In the genomic region with DNA sequence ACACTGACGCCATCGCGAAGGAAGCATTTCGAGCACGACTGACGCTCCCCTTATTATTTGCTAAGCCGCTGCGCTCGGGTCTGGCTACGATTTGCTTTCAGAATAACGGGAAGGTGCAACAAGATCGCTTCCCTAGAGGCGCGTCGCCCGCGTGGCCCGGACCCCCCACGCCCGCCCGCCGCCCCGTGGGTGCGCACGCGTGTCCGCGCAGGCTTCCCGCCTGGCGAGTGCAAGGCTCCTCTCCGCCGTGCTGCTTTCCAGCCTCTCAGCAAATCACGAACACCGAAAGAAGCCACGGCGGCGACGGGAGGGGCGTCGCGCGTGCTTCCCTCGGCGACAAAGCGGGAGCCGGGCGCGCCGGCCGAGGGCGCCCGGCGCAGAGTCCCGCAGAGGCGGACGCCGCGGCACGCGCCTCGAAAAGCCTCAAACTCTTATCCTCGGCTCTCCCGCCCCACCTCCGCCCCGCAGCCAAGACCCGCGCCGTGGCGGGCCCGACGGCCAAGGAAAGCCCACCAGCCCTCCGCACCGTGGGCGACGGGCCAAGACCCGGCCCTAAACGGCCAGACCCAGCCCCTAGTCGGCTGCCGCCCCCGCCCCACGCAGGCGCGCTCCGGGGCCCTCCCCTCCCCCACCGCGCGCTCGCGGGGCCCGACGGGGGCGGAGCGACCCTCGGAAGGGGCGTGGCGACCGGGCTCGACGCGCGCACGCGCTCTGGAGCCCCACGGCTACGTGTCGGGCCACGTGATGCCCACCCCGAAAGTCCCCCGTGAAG, we compare ENCODE assay signal across 1 cellular context.
TF ChIP-seq lines count a peak whose summit lies in the region.

No MANE protein-coding gene starts in this region.

TF ChIP-seq in GM12878, 131 proteins besides CTCF, POLR2A, EP300 and RAD21 (continued from another document and continues in another):
- TF ChIP-seq, protein P1, sequence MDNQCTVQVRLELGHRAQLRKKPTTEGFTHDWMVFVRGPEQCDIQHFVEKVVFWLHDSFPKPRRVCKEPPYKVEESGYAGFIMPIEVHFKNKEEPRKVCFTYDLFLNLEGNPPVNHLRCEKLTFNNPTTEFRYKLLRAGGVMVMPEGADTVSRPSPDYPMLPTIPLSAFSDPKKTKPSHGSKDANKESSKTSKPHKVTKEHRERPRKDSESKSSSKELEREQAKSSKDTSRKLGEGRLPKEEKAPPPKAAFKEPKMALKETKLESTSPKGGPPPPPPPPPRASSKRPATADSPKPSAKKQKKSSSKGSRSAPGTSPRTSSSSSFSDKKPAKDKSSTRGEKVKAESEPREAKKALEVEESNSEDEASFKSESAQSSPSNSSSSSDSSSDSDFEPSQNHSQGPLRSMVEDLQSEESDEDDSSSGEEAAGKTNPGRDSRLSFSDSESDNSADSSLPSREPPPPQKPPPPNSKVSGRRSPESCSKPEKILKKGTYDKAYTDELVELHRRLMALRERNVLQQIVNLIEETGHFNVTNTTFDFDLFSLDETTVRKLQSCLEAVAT (IDR thresholded peaks at IDR 0.05) = no peak
- TF ChIP-seq ATF7 (IDR thresholded peaks at IDR 0.05; ENCODE audit: low read depth) = no peak
- peak; percentile 62; the same call in 1 of the 2 replicates for TF ChIP-seq PML (IDR thresholded peaks at IDR 0.05; ENCODE audit: low read length)
- TF ChIP-seq, protein P2, sequence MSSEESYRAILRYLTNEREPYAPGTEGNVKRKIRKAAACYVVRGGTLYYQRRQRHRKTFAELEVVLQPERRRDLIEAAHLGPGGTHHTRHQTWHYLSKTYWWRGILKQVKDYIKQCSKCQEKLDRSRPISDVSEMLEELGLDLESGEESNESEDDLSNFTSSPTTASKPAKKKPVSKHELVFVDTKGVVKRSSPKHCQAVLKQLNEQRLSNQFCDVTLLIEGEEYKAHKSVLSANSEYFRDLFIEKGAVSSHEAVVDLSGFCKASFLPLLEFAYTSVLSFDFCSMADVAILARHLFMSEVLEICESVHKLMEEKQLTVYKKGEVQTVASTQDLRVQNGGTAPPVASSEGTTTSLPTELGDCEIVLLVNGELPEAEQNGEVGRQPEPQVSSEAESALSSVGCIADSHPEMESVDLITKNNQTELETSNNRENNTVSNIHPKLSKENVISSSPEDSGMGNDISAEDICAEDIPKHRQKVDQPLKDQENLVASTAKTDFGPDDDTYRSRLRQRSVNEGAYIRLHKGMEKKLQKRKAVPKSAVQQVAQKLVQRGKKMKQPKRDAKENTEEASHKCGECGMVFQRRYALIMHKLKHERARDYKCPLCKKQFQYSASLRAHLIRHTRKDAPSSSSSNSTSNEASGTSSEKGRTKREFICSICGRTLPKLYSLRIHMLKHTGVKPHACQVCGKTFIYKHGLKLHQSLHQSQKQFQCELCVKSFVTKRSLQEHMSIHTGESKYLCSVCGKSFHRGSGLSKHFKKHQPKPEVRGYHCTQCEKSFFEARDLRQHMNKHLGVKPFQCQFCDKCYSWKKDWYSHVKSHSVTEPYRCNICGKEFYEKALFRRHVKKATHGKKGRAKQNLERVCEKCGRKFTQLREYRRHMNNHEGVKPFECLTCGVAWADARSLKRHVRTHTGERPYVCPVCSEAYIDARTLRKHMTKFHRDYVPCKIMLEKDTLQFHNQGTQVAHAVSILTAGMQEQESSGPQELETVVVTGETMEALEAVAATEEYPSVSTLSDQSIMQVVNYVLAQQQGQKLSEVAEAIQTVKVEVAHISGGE (CRISPR knock-in tag; IDR thresholded peaks at IDR 0.05) = no peak
- 0 out of 2 replicates have a peak, but pooled peaks have one; percentile 4 for TF ChIP-seq TCF3 (IDR thresholded peaks at IDR 0.05; ENCODE audit: borderline replicate concordance, insufficient read depth, low read depth, low read length)
- TF ChIP-seq CBX5 (IDR thresholded peaks at IDR 0.05; ENCODE audit: low read depth) = no peak
- TF ChIP-seq MYC (IDR thresholded peaks at IDR 0.05; ENCODE audit: insufficient read depth, insufficient read length, insufficient replicate concordance, low read length, severe bottlenecking) = peak; percentile 46
- peak in 1 of 2 experiments; percentile 97; a peak in 2 of 3 replicates for TF ChIP-seq EGR1 (IDR thresholded peaks at IDR 0.05; ENCODE audit: borderline replicate concordance in 1 of 2, low read depth in 2 of 2, low read length in 2 of 2)
- TF ChIP-seq STAT1 (conservative IDR thresholded peaks at IDR 0.05) = no peak
- no peak for TF ChIP-seq BRCA1 (IDR thresholded peaks at IDR 0.05; ENCODE audit: low read depth, low read length)
- TF ChIP-seq CHD2 (IDR thresholded peaks at IDR 0.05; ENCODE audit: borderline replicate concordance, low read depth, low read length) = peak; percentile 79
- no peak for TF ChIP-seq RBBP5 (conservative IDR thresholded peaks at IDR 0.05)
- TF ChIP-seq EZH2 (IDR thresholded peaks at IDR 0.05; ENCODE audit: borderline replicate concordance, control insufficient read depth, low read depth, low read length) = no peak
- TF ChIP-seq NFIC (IDR thresholded peaks at IDR 0.05; ENCODE audit: low read depth, low read length) = no peak
- no peak for TF ChIP-seq MYB (IDR thresholded peaks at IDR 0.05; ENCODE audit: borderline replicate concordance, low read depth, low read length)
- no peak for TF ChIP-seq SIN3A (IDR thresholded peaks at IDR 0.05; ENCODE audit: low read depth, low read length)
- no peak for TF ChIP-seq SUPT20H (IDR thresholded peaks at IDR 0.05; ENCODE audit: borderline replicate concordance, control insufficient read depth, low read depth, low read length)
- no peak for TF ChIP-seq SMC3 (IDR thresholded peaks at IDR 0.05; ENCODE audit: borderline replicate concordance, low read length)
- no peak for TF ChIP-seq PAX5 (IDR thresholded peaks at IDR 0.05; ENCODE audit: borderline replicate concordance, low read depth, low read length)
- TF ChIP-seq, protein P3, sequence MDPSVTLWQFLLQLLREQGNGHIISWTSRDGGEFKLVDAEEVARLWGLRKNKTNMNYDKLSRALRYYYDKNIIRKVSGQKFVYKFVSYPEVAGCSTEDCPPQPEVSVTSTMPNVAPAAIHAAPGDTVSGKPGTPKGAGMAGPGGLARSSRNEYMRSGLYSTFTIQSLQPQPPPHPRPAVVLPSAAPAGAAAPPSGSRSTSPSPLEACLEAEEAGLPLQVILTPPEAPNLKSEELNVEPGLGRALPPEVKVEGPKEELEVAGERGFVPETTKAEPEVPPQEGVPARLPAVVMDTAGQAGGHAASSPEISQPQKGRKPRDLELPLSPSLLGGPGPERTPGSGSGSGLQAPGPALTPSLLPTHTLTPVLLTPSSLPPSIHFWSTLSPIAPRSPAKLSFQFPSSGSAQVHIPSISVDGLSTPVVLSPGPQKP (IDR thresholded peaks at IDR 0.05; ENCODE audit: low read depth, low read length) = no peak
- 0 out of 2 replicates have a peak, but pooled peaks have one; percentile 9 for TF ChIP-seq ZSCAN29 (IDR thresholded peaks at IDR 0.05)
- TF ChIP-seq, protein P4, sequence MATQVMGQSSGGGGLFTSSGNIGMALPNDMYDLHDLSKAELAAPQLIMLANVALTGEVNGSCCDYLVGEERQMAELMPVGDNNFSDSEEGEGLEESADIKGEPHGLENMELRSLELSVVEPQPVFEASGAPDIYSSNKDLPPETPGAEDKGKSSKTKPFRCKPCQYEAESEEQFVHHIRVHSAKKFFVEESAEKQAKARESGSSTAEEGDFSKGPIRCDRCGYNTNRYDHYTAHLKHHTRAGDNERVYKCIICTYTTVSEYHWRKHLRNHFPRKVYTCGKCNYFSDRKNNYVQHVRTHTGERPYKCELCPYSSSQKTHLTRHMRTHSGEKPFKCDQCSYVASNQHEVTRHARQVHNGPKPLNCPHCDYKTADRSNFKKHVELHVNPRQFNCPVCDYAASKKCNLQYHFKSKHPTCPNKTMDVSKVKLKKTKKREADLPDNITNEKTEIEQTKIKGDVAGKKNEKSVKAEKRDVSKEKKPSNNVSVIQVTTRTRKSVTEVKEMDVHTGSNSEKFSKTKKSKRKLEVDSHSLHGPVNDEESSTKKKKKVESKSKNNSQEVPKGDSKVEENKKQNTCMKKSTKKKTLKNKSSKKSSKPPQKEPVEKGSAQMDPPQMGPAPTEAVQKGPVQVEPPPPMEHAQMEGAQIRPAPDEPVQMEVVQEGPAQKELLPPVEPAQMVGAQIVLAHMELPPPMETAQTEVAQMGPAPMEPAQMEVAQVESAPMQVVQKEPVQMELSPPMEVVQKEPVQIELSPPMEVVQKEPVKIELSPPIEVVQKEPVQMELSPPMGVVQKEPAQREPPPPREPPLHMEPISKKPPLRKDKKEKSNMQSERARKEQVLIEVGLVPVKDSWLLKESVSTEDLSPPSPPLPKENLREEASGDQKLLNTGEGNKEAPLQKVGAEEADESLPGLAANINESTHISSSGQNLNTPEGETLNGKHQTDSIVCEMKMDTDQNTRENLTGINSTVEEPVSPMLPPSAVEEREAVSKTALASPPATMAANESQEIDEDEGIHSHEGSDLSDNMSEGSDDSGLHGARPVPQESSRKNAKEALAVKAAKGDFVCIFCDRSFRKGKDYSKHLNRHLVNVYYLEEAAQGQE (IDR thresholded peaks at IDR 0.05; ENCODE audit: low read depth, low read length) = 0 out of 2 replicates have a peak, but pooled peaks have one; percentile 3
- TF ChIP-seq NFXL1 (IDR thresholded peaks at IDR 0.05; ENCODE audit: borderline replicate concordance) = no peak
- TF ChIP-seq, protein P5, sequence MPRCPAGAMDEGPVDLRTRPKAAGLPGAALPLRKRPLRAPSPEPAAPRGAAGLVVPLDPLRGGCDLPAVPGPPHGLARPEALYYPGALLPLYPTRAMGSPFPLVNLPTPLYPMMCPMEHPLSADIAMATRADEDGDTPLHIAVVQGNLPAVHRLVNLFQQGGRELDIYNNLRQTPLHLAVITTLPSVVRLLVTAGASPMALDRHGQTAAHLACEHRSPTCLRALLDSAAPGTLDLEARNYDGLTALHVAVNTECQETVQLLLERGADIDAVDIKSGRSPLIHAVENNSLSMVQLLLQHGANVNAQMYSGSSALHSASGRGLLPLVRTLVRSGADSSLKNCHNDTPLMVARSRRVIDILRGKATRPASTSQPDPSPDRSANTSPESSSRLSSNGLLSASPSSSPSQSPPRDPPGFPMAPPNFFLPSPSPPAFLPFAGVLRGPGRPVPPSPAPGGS (IDR thresholded peaks at IDR 0.05; ENCODE audit: borderline replicate concordance, insufficient read depth, low read depth, low read length, poor library complexity, severe bottlenecking) = peak; percentile 38
- no peak for TF ChIP-seq KDM1A (IDR thresholded peaks at IDR 0.05; ENCODE audit: borderline replicate concordance)
- TF ChIP-seq, protein P6, sequence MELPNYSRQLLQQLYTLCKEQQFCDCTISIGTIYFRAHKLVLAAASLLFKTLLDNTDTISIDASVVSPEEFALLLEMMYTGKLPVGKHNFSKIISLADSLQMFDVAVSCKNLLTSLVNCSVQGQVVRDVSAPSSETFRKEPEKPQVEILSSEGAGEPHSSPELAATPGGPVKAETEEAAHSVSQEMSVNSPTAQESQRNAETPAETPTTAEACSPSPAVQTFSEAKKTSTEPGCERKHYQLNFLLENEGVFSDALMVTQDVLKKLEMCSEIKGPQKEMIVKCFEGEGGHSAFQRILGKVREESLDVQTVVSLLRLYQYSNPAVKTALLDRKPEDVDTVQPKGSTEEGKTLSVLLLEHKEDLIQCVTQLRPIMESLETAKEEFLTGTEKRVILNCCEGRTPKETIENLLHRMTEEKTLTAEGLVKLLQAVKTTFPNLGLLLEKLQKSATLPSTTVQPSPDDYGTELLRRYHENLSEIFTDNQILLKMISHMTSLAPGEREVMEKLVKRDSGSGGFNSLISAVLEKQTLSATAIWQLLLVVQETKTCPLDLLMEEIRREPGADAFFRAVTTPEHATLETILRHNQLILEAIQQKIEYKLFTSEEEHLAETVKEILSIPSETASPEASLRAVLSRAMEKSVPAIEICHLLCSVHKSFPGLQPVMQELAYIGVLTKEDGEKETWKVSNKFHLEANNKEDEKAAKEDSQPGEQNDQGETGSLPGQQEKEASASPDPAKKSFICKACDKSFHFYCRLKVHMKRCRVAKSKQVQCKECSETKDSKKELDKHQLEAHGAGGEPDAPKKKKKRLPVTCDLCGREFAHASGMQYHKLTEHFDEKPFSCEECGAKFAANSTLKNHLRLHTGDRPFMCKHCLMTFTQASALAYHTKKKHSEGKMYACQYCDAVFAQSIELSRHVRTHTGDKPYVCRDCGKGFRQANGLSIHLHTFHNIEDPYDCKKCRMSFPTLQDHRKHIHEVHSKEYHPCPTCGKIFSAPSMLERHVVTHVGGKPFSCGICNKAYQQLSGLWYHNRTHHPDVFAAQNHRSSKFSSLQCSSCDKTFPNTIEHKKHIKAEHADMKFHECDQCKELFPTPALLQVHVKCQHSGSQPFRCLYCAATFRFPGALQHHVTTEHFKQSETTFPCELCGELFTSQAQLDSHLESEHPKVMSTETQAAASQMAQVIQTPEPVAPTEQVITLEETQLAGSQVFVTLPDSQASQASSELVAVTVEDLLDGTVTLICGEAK (IDR thresholded peaks at IDR 0.05; ENCODE audit: borderline replicate concordance) = no peak
- TF ChIP-seq BACH1 (IDR thresholded peaks at IDR 0.05; ENCODE audit: borderline replicate concordance) = peak; percentile 98
- peak; percentile 59; the same call in 1 of the 2 replicates for TF ChIP-seq CREB1 (IDR thresholded peaks at IDR 0.05; ENCODE audit: low read depth)
- TF ChIP-seq GABPA (IDR thresholded peaks at IDR 0.05; ENCODE audit: low read depth) = no peak
- no peak for TF ChIP-seq RCOR1 (conservative IDR thresholded peaks at IDR 0.05; ENCODE audit: low read depth, low read length)
- TF ChIP-seq, protein P7, sequence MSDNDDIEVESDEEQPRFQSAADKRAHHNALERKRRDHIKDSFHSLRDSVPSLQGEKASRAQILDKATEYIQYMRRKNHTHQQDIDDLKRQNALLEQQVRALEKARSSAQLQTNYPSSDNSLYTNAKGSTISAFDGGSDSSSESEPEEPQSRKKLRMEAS (IDR thresholded peaks at IDR 0.05; ENCODE audit: low read depth, low read length) = peak; percentile 87
- peak; percentile 80 for TF ChIP-seq NRF1 (conservative IDR thresholded peaks at IDR 0.05; ENCODE audit: low read depth, low read length)
- TF ChIP-seq DPF2 (IDR thresholded peaks at IDR 0.05) = peak; percentile 88
- TF ChIP-seq, protein P8, sequence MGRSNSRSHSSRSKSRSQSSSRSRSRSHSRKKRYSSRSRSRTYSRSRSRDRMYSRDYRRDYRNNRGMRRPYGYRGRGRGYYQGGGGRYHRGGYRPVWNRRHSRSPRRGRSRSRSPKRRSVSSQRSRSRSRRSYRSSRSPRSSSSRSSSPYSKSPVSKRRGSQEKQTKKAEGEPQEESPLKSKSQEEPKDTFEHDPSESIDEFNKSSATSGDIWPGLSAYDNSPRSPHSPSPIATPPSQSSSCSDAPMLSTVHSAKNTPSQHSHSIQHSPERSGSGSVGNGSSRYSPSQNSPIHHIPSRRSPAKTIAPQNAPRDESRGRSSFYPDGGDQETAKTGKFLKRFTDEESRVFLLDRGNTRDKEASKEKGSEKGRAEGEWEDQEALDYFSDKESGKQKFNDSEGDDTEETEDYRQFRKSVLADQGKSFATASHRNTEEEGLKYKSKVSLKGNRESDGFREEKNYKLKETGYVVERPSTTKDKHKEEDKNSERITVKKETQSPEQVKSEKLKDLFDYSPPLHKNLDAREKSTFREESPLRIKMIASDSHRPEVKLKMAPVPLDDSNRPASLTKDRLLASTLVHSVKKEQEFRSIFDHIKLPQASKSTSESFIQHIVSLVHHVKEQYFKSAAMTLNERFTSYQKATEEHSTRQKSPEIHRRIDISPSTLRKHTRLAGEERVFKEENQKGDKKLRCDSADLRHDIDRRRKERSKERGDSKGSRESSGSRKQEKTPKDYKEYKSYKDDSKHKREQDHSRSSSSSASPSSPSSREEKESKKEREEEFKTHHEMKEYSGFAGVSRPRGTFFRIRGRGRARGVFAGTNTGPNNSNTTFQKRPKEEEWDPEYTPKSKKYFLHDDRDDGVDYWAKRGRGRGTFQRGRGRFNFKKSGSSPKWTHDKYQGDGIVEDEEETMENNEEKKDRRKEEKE (IDR thresholded peaks at IDR 0.05) = no peak
